Comparison of ENCODE assay signal across 2 cellular contexts in genomic region chr6:14128017-14128416, GRCh38.
TF ChIP-seq lines count a peak whose summit lies in the region.

No MANE protein-coding gene starts in this region.

TF ChIP-seq in GM23338, 12 proteins besides CTCF, POLR2A, EP300 and RAD21:
- TF ChIP-seq CREB1 (CRISPR knock-in tag; IDR thresholded peaks at IDR 0.05; ENCODE audit: low read depth) (no peak), REST (IDR thresholded peaks at IDR 0.05; ENCODE audit: unreplicated experiment) (no peak), ZNF114 (CRISPR knock-in tag; IDR thresholded peaks at IDR 0.05) (no peak), STAT1 (IDR thresholded peaks at IDR 0.05; ENCODE audit: unreplicated experiment) (no peak), POLR2AphosphoS5 (IDR thresholded peaks at IDR 0.05; ENCODE audit: low read depth) (no peak), EZH2 (IDR thresholded peaks at IDR 0.05; ENCODE audit: low read depth, unreplicated experiment) (no peak), NANOG (IDR thresholded peaks at IDR 0.05; ENCODE audit: borderline replicate concordance) (no peak), ZNF331 (CRISPR knock-in tag; IDR thresholded peaks at IDR 0.05; ENCODE audit: low read depth) (no peak), ZNF462 (CRISPR knock-in tag; IDR thresholded peaks at IDR 0.05) (no peak), JUNB (IDR thresholded peaks at IDR 0.05; ENCODE audit: unreplicated experiment) (no peak), EZH2phosphoT487 (IDR thresholded peaks at IDR 0.05; ENCODE audit: unreplicated experiment) (no peak), ETS1 (IDR thresholded peaks at IDR 0.05) (no peak)

TF ChIP-seq in H1, 55 proteins besides CTCF, POLR2A, EP300 and RAD21:
- TF ChIP-seq KDM5A (IDR thresholded peaks at IDR 0.05; ENCODE audit: low read length) (no peak), BACH1 (IDR thresholded peaks at IDR 0.05; ENCODE audit: low read length) (no peak), SP1 (IDR thresholded peaks at IDR 0.05; ENCODE audit: low read depth, low read length) (no peak), TBP (IDR thresholded peaks at IDR 0.05; ENCODE audit: low read depth, low read length) (no peak), NANOG (IDR thresholded peaks at IDR 0.05; ENCODE audit: insufficient read depth, low read depth, low read length, poor library complexity, severe bottlenecking) (no peak), TAF7 (optimal IDR thresholded peaks at IDR 0.05; ENCODE audit: borderline replicate concordance, low read depth, low read length) (no peak), CHD7 (IDR thresholded peaks at IDR 0.05; ENCODE audit: insufficient replicate concordance, low read length) (no peak), NRF1 (IDR thresholded peaks at IDR 0.05; ENCODE audit: low read depth, low read length) (no peak), RNF2 (IDR thresholded peaks at IDR 0.05; ENCODE audit: borderline replicate concordance, low read depth, low read length, missing control alignments, poor library complexity, severe bottlenecking) (no peak), EZH2 (IDR thresholded peaks at IDR 0.05; ENCODE audit: low read depth, low read length, severe bottlenecking) (no peak), TAF1 (IDR thresholded peaks at IDR 0.05; ENCODE audit: low read depth, low read length) (no peak), BCL11A (IDR thresholded peaks at IDR 0.05; ENCODE audit: low read depth in 2 of 2, low read length in 2 of 2) (no peak), EGR1 (IDR thresholded peaks at IDR 0.05; ENCODE audit: borderline replicate concordance, low read depth, low read length) (no peak), RXRA (IDR thresholded peaks at IDR 0.05; ENCODE audit: insufficient read depth, low read depth, low read length) (no peak), KDM1A (IDR thresholded peaks at IDR 0.05; ENCODE audit: borderline replicate concordance, low read length) (no peak), SUZ12 (IDR thresholded peaks at IDR 0.05; ENCODE audit: low read length) (no peak)
TF ChIP-seq in H1: peak in this region for 0.
